ENCODE assay signal across 1 cellular context in genomic region chr20:50813101-50813643, GRCh38.
TF ChIP-seq lines count a peak whose summit lies in the region.

No MANE protein-coding gene starts in this region.

TF ChIP-seq in GM23338, 12 proteins besides CTCF, POLR2A, EP300 and RAD21 (continued from another document):
- TF ChIP-seq ZNF462 (CRISPR knock-in tag; IDR thresholded peaks at IDR 0.05) (no peak), NANOG (IDR thresholded peaks at IDR 0.05; ENCODE audit: borderline replicate concordance) (no peak), EZH2 (IDR thresholded peaks at IDR 0.05; ENCODE audit: low read depth, unreplicated experiment) (no peak), POLR2AphosphoS5 (IDR thresholded peaks at IDR 0.05; ENCODE audit: low read depth) (no peak), CREB1 (CRISPR knock-in tag; IDR thresholded peaks at IDR 0.05; ENCODE audit: low read depth) (no peak), ETS1 (IDR thresholded peaks at IDR 0.05) (no peak), REST (IDR thresholded peaks at IDR 0.05; ENCODE audit: unreplicated experiment) (no peak), EZH2phosphoT487 (IDR thresholded peaks at IDR 0.05; ENCODE audit: unreplicated experiment) (no peak), ZNF331 (CRISPR knock-in tag; IDR thresholded peaks at IDR 0.05; ENCODE audit: low read depth) (no peak), STAT1 (IDR thresholded peaks at IDR 0.05; ENCODE audit: unreplicated experiment) (no peak), ZNF114 (CRISPR knock-in tag; IDR thresholded peaks at IDR 0.05) (no peak)
